ENCODE assay signal across 8 cellular contexts in the genomic region with DNA sequence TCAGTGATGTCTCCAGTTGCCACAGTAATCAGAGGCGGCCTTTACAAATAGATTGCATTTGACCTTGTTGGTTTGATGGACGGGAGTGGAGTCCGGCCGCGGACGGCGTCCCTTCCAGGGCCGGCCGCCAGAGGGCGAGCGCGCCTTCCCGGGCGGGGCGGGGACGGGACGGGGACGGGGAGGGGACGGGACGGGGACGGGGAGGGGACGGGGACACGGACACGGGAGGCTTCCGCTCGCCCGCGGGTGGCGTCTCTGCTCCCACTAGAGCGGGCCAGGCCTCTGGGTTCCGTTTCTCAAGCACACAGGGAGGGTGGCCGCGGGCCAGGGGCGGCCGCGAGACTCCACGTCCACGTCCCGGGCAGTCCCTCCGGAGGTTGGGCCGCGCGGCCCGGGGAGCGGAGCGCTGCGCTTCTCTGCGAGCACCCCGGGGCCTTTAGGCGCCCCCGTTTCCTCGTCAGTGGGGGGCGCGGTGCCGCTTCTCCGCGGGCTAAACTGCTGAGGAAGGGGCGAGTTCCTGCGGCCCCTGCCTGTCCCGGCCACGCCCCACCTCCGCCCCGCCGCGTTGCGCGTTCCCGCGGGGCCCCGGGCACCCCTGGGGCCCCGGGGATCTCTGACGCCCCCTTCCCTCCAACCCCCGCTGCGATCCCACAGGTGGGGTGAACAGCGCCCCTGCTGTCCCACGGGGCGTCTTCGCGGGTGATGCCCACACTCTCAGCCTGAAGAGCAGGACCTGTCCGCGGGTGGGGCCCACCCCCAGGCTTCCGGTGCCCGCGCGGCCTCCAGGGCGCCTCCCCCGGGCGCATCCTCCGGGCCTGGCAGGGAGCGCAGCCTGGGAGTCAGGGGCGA.
A peak's percentile ranks its signal among the peaks of the same experiment; 100 is the strongest.
DNase-seq lines count a peak whose midpoint lies in the region; ATAC-seq and TF ChIP-seq lines count a peak whose summit lies in the region.

No MANE protein-coding gene starts in this region.

- H3K27ac ChIP-seq in iPS DF 6.9 (ENCODE audit: low read length), result no peak overlapping the region

- peak; percentile 38 for ATAC-seq in HG02938 (IDR thresholded peaks at IDR 0.05; ENCODE audit: unreplicated experiment)

- peak overlapping the region; percentile 26 for H3K9ac ChIP-seq in skeletal muscle satellite cell (ENCODE audit: low read depth, low read length)

- DNase-seq in GM12864 (ENCODE audit: low read depth) (no peak), astrocyte of the cerebellum (ENCODE audit: low read depth) (no peak), iPS DF 6.9 (ENCODE audit: low read depth, low spot score) (peak; percentile 25), epidermal melanocyte (ENCODE audit: insufficient read length, low spot score) (no peak), occipital lobe (lab: John Stamatoyannopoulos, UW) (no peak)

- peak overlapping the region; percentile 75 for H3K4me2 ChIP-seq in skeletal muscle satellite cell (ENCODE audit: low read length)

- peaks cover 17% of the 10 kb centered on the region for H3K27me3 Mint-ChIP-seq in T-helper 1 cell treated with Interleukin-12 subunit alpha and Interleukin-12 subunit beta and Interleukin-4 antibody, amounts not matched to agents 30 μg/mL and 1 μg/mL, for 36 hours (ENCODE audit: low read depth)

- no CpG with 5 or more reads among the region's 91 CpGs for WGBS in iPS DF 6.9 (ENCODE audit: insufficient coverage, insufficient read length)

- TF ChIP-seq CTCF in GM12864 (IDR thresholded peaks at IDR 0.05; ENCODE audit: low read depth, low read length, missing control alignments), result peak; percentile 75
- TF ChIP-seq CTCF in astrocyte of the cerebellum (IDR thresholded peaks at IDR 0.05; ENCODE audit: low read depth, low read length, missing control alignments), result peak; percentile 61

- H3K9me3 Mint-ChIP-seq in T-helper 1 cell treated with Interleukin-12 subunit alpha and Interleukin-12 subunit beta and Interleukin-4 antibody, amounts not matched to agents 30 μg/mL and 1 μg/mL, for 36 hours, result no peaks in the 10 kb centered on the region

- peaks cover 12% of the 10 kb centered on the region for H3K4me1 Mint-ChIP-seq in T-helper 1 cell treated with Interleukin-12 subunit alpha and Interleukin-12 subunit beta and Interleukin-4 antibody, amounts not matched to agents 30 μg/mL and 1 μg/mL, for 36 hours (ENCODE audit: low read depth)

- H3K27me3 ChIP-seq in iPS DF 6.9 (ENCODE audit: control insufficient read depth, insufficient read depth, low read length), result no peaks in the 10 kb centered on the region
- peaks cover 3% of the 10 kb centered on the region for H3K27me3 ChIP-seq in skeletal muscle satellite cell (ENCODE audit: control insufficient read depth, insufficient read depth, low read length)

- H3K27ac Mint-ChIP-seq in T-helper 1 cell treated with Interleukin-12 subunit alpha and Interleukin-12 subunit beta and Interleukin-4 antibody, amounts not matched to agents 30 μg/mL and 1 μg/mL, for 36 hours, result peak overlapping the region; percentile 19

- H3K36me3 Mint-ChIP-seq in T-helper 1 cell treated with Interleukin-12 subunit alpha and Interleukin-12 subunit beta and Interleukin-4 antibody, amounts not matched to agents 30 μg/mL and 1 μg/mL, for 36 hours (ENCODE audit: low read depth), result no peaks in the 10 kb centered on the region

- in situ Hi-C loops in astrocyte of the cerebellum (cut with HindIII; ENCODE audit: low sequenced_read_pairs), result no loop called here

- no peaks in the 10 kb centered on the region for H3K36me3 ChIP-seq in iPS DF 6.9 (ENCODE audit: control insufficient read depth, insufficient read depth, low read length)
- no peaks in the 10 kb centered on the region for H3K36me3 ChIP-seq in skeletal muscle satellite cell (ENCODE audit: insufficient read depth, low read length)

- peak overlapping the region; percentile 44 for H3K4me3 ChIP-seq in GM12864 (ENCODE audit: low read depth, low read length)
- peak overlapping the region; percentile 47 for H3K4me3 ChIP-seq in astrocyte of the cerebellum (ENCODE audit: low read depth, low read length)
- H3K4me3 ChIP-seq in iPS DF 6.9 (ENCODE audit: low read length), result peak overlapping the region; percentile 82
- peak overlapping the region; percentile 62 for H3K4me3 ChIP-seq in skeletal muscle satellite cell (ENCODE audit: low read length)

- H3K4me1 ChIP-seq in iPS DF 6.9 (ENCODE audit: control insufficient read depth, insufficient read depth, low read length), result no peaks in the 10 kb centered on the region; the same call in 1 of the 2 replicates
- H3K4me1 ChIP-seq in skeletal muscle satellite cell (ENCODE audit: control insufficient read depth, insufficient read depth, low read length), result no peaks in the 10 kb centered on the region

- H3K4me3 Mint-ChIP-seq in T-helper 1 cell treated with Interleukin-12 subunit alpha and Interleukin-12 subunit beta and Interleukin-4 antibody, amounts not matched to agents 30 μg/mL and 1 μg/mL, for 36 hours, result peak overlapping the region; percentile 77

- H3K9me3 ChIP-seq in iPS DF 6.9 (ENCODE audit: control insufficient read depth, insufficient read depth, low read length), result no peaks in the 10 kb centered on the region
- H3K9me3 ChIP-seq in skeletal muscle satellite cell (replicated peaks; ENCODE audit: low read length), result no peaks in the 10 kb centered on the region
